ENCODE assay signal across 10 cellular contexts in the genomic region with DNA sequence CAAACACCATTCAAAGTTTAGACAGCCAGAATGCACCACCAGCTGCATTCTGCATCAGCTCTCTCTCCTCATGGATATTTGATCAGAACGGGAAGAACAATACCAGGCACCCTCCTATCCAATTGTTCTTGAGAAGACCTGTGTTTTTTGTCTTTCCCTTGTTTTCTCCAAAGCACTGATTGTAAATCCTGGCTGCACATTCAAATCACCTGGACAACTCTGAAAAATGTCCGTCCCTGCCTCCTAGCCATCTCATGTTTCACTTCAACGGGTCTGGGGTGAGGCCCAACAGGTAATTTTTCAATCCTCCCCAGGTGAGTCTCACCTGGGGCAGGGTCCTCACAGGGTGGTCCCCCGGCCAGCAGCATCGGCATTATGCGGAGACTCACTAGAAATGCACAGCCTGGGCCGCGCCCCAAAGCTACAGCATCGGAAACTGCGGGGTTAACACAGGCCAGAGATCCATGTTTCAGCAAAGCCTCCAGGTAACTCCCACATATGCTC. TPM values are rescaled to one million over a fixed set of nuclear protein-coding genes. Genes with fewer than 3 reads are reported as not detected.
DNase-seq lines count a peak whose midpoint lies in the region; ATAC-seq and TF ChIP-seq lines count a peak whose summit lies in the region.
"Had no signal": no experiment of that assay in that cellular context is flagged by ENCODE, and none has a peak within 500 bp of the region (broad histone marks: within the 10 kb centered on the region; RNA-seq: fewer than 3 reads in every experiment).

No MANE protein-coding gene starts in this region.

- DNase-seq in CD4-positive, alpha-beta T cell, result no peak
- DNase-seq in OCI-LY7 (ENCODE audit: low spot score) (no peak), esophagus squamous epithelium (lab: John Stamatoyannopoulos, UW) (no peak), prostate gland (ENCODE audit: low spot score) (no peak), KBM-7 (no peak), WERI-Rb-1 (no peak), T-helper 9 cell (no peak)
- no peak for DNase-seq in activated CD4-positive, CD25-positive, alpha-beta regulatory T cell (lab: John Stamatoyannopoulos, UW)
- DNase-seq: activated naive CD4-positive, alpha-beta T cell treated with anti-CD3 and anti-CD28 coated beads for 36 hours; naive B cell had no signal

- peaks cover 55% of the 10 kb centered on the region for H3K4me1 Mint-ChIP-seq in CD4-positive, alpha-beta T cell (ENCODE audit: low read depth)

- no peak for TF ChIP-seq CTCF in CD4-positive, alpha-beta T cell (IDR thresholded peaks at IDR 0.05)
- no peak for TF ChIP-seq CTCF in OCI-LY7 (conservative IDR thresholded peaks at IDR 0.05; ENCODE audit: low read length)
- no peak for TF ChIP-seq CTCF in esophagus squamous epithelium (IDR thresholded peaks at IDR 0.05)
- no peak for TF ChIP-seq CTCF in prostate gland (IDR thresholded peaks at IDR 0.05)
- no peak for TF ChIP-seq CTCF in WERI-Rb-1 (IDR thresholded peaks at IDR 0.05; ENCODE audit: low read depth, low read length)

- 31 to 38% methylated on average over 3 to 10 of the region's 10 CpGs for WGBS in esophagus squamous epithelium, 2 donors
- WGBS in prostate gland, result 51% methylated on average over 10 of the region's 10 CpGs

- H3K27me3 ChIP-seq in CD4-positive, alpha-beta T cell (ENCODE audit: control insufficient read depth, insufficient read depth, low read length), result no peaks in the 10 kb centered on the region
- H3K27me3 ChIP-seq in esophagus squamous epithelium (peaks cover 0 to 7% (median 0%) of the 10 kb centered on the region in 4 donors), prostate gland (replicated peaks; ENCODE audit: insufficient read depth) (no peaks in the 10 kb centered on the region), WERI-Rb-1 (ENCODE audit: insufficient read depth, low read depth, severe bottlenecking) (no peaks in the 10 kb centered on the region)

- intact Hi-C loops in CD4-positive, alpha-beta T cell (cut with DNase I, micrococcal nuclease), result loop anchor here in 1 of 2 experiments (5.0 to 10.0 kb wide), 3 partner anchors 934 to 1564 kb away; partner anchors contain the start of genes ABHD13, ANKRD10, ING1 and LIG4
- intact Hi-C loops in OCI-LY7 (cut with micrococcal nuclease; ENCODE audit: unreplicated experiment) (loop anchor here (10.0 kb wide), 1 partner anchor 646 kb away; no protein-coding TSS in a partner anchor), esophagus squamous epithelium (cut with DNase I) (loop anchor here (5.0 kb wide), 2 partner anchors 326 to 634 kb away; no protein-coding TSS in a partner anchor), prostate gland (cut with DNase I) (loop anchor here (5.0 to 10.0 kb wide), 3 partner anchors 244 to 819 kb away; no protein-coding TSS in a partner anchor)

- no peaks in the 10 kb centered on the region for H3K9me3 ChIP-seq in CD4-positive, alpha-beta T cell (ENCODE audit: control insufficient read depth, low read length)
- no peaks in the 10 kb centered on the region for H3K9me3 ChIP-seq in OCI-LY7 (ENCODE audit: low read length)
- no peaks in the 10 kb centered on the region for H3K9me3 ChIP-seq in esophagus squamous epithelium
- H3K9me3 ChIP-seq in prostate gland, result no peaks in the 10 kb centered on the region
- H3K9me3 ChIP-seq in WERI-Rb-1 (ENCODE audit: severe bottlenecking), result no peaks in the 10 kb centered on the region

- in situ Hi-C loops in KBM-7 (cut with MboI; ENCODE audit: low pct_unique_long_range_greater_than_20kb, low sequenced_read_pairs), result no loop called here

- H3K9me2 ChIP-seq in OCI-LY7 (ENCODE audit: insufficient read depth, low read length), result no peaks in the 10 kb centered on the region

- H4K20me1 ChIP-seq in OCI-LY7 (ENCODE audit: insufficient read depth, low read length), result no peaks in the 10 kb centered on the region

- H3K4me3 Mint-ChIP-seq in CD4-positive, alpha-beta T cell, result peak overlapping the region; percentile 75
- H3K4me3 Mint-ChIP-seq: activated naive CD4-positive, alpha-beta T cell treated with anti-CD3 and anti-CD28 coated beads for 36 hours had no signal

- 0 out of 2 replicates have a peak overlapping the region, but pooled peaks have one; percentile 3 for H3K4me2 ChIP-seq in OCI-LY7 (ENCODE audit: low read length)

- H3K4me3 ChIP-seq in OCI-LY7 (ENCODE audit: low read depth, low read length, poor library complexity, severe bottlenecking) (no peak overlapping the region), esophagus squamous epithelium (peak overlapping the region; percentile 28 to 84 (median 57)), prostate gland (peak overlapping the region; percentile 27 to 70), WERI-Rb-1 (ENCODE audit: low read depth, low read length) (no peak overlapping the region)

- H3K27ac ChIP-seq in CD4-positive, alpha-beta T cell (ENCODE audit: low read depth, low read length), result no peak overlapping the region
- H3K27ac ChIP-seq in OCI-LY7 (ENCODE audit: low read depth, low read length, poor library complexity, severe bottlenecking) (no peak overlapping the region), esophagus squamous epithelium (peak overlapping the region; percentile 35 to 63 (median 56)), prostate gland (peak overlapping the region; percentile 69 to 79), WERI-Rb-1 (no peak overlapping the region)

- POLR2A ChIA-PET in CD4-positive, alpha-beta T cell (lab: Charles Lee), result no interaction called here
- POLR2A ChIA-PET in OCI-LY7 (lab: Charles Lee), result interaction anchor here (0.6 kb wide), 1 partner anchor 243 kb away, joined by 7 read pairs; no protein-coding TSS in a partner anchor

- H3K9me3 Mint-ChIP-seq in CD4-positive, alpha-beta T cell, result no peaks in the 10 kb centered on the region
- H3K9me3 Mint-ChIP-seq: activated naive CD4-positive, alpha-beta T cell treated with anti-CD3 and anti-CD28 coated beads for 36 hours; naive B cell had no signal

- no peak overlapping the region for H2AFZ ChIP-seq in OCI-LY7 (ENCODE audit: low read length)

- H3K27ac Mint-ChIP-seq in CD4-positive, alpha-beta T cell, result peak overlapping the region; percentile 63
- H3K27ac Mint-ChIP-seq: activated naive CD4-positive, alpha-beta T cell treated with anti-CD3 and anti-CD28 coated beads for 36 hours had no signal

- H3K36me3 ChIP-seq in OCI-LY7 (ENCODE audit: insufficient read depth, low read length) (no peaks in the 10 kb centered on the region), esophagus squamous epithelium (peaks cover 10 to 31% (median 16%) of the 10 kb centered on the region in 3 donors), prostate gland (peaks cover 9 to 22% of the 10 kb centered on the region in 2 donors), WERI-Rb-1 (peaks cover 53% of the 10 kb centered on the region)

- CTCF ChIA-PET in CD4-positive, alpha-beta T cell (lab: Charles Lee), result interaction anchor here (1.2 to 1.5 kb wide), 2 partner anchors 10 kb away, joined by 4 to 7 read pairs; no protein-coding TSS in a partner anchor
- CTCF ChIA-PET in OCI-LY7 (lab: Charles Lee; ENCODE audit: unreplicated experiment), result no interaction called here

- peaks cover 24% of the 10 kb centered on the region for H3K36me3 Mint-ChIP-seq in CD4-positive, alpha-beta T cell (ENCODE audit: low read depth)
- H3K36me3 Mint-ChIP-seq: naive B cell had no signal

- peaks cover 5% of the 10 kb centered on the region for H3K4me1 ChIP-seq in OCI-LY7 (ENCODE audit: insufficient read depth, low read length, poor library complexity, severe bottlenecking)
- H3K4me1 ChIP-seq in esophagus squamous epithelium, result peaks cover 13 to 87% (median 26%) of the 10 kb centered on the region in 3 donors
- peaks cover 9% of the 10 kb centered on the region for H3K4me1 ChIP-seq in prostate gland (replicated peaks)

- ATAC-seq in CD4-positive, alpha-beta T cell (ENCODE audit: poor library complexity), result no peak

- no peak for TF ChIP-seq POLR2A in esophagus squamous epithelium (IDR thresholded peaks at IDR 0.05)
- TF ChIP-seq POLR2A in prostate gland (IDR thresholded peaks at IDR 0.05), result no peak

- H3K27me3 Mint-ChIP-seq in CD4-positive, alpha-beta T cell, result no peaks in the 10 kb centered on the region
- H3K27me3 Mint-ChIP-seq: naive B cell had no signal

- BruUV-seq in OCI-LY7 (replicated peaks; lab: Mats Ljungman, UMichigan), result no TSS peak

- no peaks in the 10 kb centered on the region for H3K79me2 ChIP-seq in OCI-LY7 (ENCODE audit: insufficient read depth, low read depth, low read length)

RNA-seq across cellular contexts. Expression of gene IRS2, which starts 5.5 kb away (rescaled TPM):
- total RNA-seq in CD4-positive, alpha-beta T cell, result 100 to 1,000 TPM; 188 to 193 TPM
- 0.63 and 0.77 TPM in 2 replicates for total RNA-seq in OCI-LY7 (2014; rRNA removed; shearing (Covaris generic))
- 2.7 and 2.9 TPM in 2 replicates for total RNA-seq in OCI-LY7 (2022)
- 10 to 100 TPM in 1 of 4 donors, 1 to 10 TPM in 3; 5.0 to 24.6 (median 7.5) TPM for total RNA-seq in esophagus squamous epithelium
- total RNA-seq in prostate gland, result 10 to 100 TPM; 43.5 to 54.8 TPM

Comparison
In these comparisons a context has a peak if more than half of its experiments do, and no peak if none do; other contexts are left out.
1. H3K27ac ChIP-seq: peak in esophagus squamous epithelium (4 of 4) and prostate gland (2 of 2); none in CD4-positive, alpha-beta T cell (single experiment), OCI-LY7 (single experiment) and WERI-Rb-1 (single experiment).
2. H3K4me3 ChIP-seq: peak in esophagus squamous epithelium (4 of 4) and prostate gland (2 of 2); none in OCI-LY7 (single experiment) and WERI-Rb-1 (single experiment).